2 cellular contexts compared by ENCODE assay signal in genomic region chr7:129090307-129090907, GRCh38.
TF ChIP-seq lines count a peak whose summit lies in the region.

No MANE protein-coding gene starts in this region.

TF ChIP-seq in GM23338, 12 proteins besides CTCF, POLR2A, EP300 and RAD21:
- no peak for TF ChIP-seq REST (IDR thresholded peaks at IDR 0.05; ENCODE audit: unreplicated experiment)
- no peak for TF ChIP-seq ETS1 (IDR thresholded peaks at IDR 0.05)
- TF ChIP-seq ZNF331 (CRISPR knock-in tag; IDR thresholded peaks at IDR 0.05; ENCODE audit: low read depth) = no peak
- TF ChIP-seq NANOG (IDR thresholded peaks at IDR 0.05; ENCODE audit: borderline replicate concordance) = no peak
- TF ChIP-seq ZNF114 (CRISPR knock-in tag; IDR thresholded peaks at IDR 0.05) = no peak
- no peak for TF ChIP-seq EZH2 (IDR thresholded peaks at IDR 0.05; ENCODE audit: low read depth, unreplicated experiment)
- no peak for TF ChIP-seq ZNF462 (CRISPR knock-in tag; IDR thresholded peaks at IDR 0.05)
TF ChIP-seq in GM23338: peak in this region for 0.

TF ChIP-seq in GM12878, 131 proteins besides CTCF, POLR2A, EP300 and RAD21:
- TF ChIP-seq MTA2 (IDR thresholded peaks at IDR 0.05; ENCODE audit: low read depth) (no peak), CBX3 (IDR thresholded peaks at IDR 0.05; ENCODE audit: borderline replicate concordance, low read depth) (no peak), NR2F1 (conservative IDR thresholded peaks at IDR 0.05) (no peak), MTA3 (IDR thresholded peaks at IDR 0.05; ENCODE audit: borderline replicate concordance, low read length) (no peak), BCL11A (IDR thresholded peaks at IDR 0.05; ENCODE audit: low read depth, low read length) (no peak), NR2C2 (IDR thresholded peaks at IDR 0.05; ENCODE audit: borderline replicate concordance, control insufficient read depth, insufficient read length, low read depth) (no peak), USF1 (IDR thresholded peaks at IDR 0.05; ENCODE audit: borderline replicate concordance, extremely low read length, insufficient read depth, low read depth, low read length) (no peak), MEF2A (IDR thresholded peaks at IDR 0.05; ENCODE audit: insufficient read depth, low read depth, low read length) (no peak), IKZF2 (IDR thresholded peaks at IDR 0.05) (no peak), PRDM15 (CRISPR knock-in tag; IDR thresholded peaks at IDR 0.05) (no peak), SREBF2 (IDR thresholded peaks at IDR 0.05; ENCODE audit: low read length) (no peak)
TF ChIP-seq in GM12878: peak in this region for 0.
